ENCODE assay signal across 2 cellular contexts in the genomic region with DNA sequence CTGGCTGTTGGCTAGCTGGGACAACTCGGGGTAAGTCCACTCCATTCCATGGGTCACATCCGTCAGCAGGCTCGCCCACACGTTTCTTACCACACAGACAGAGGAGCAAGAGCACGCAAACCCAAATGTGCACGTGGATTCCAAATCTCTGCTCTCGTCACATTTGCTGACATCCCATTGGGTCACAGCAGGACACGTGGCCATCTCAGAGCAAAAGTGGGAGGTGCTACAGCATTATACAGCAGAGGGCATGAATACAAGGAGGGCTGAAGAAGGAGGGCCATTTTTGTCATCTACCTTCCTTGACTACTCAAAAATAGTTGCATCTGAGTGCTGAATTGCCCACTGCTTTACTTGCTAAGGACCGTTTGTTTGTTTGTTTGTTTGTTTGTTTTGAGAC.
A peak's percentile ranks its signal among the peaks of the same experiment; 100 is the strongest.
TF ChIP-seq lines count a peak whose summit lies in the region.

No MANE protein-coding gene starts in this region.

TF ChIP-seq in HepG2, 621 proteins besides CTCF, POLR2A, EP300 and RAD21:
- TF ChIP-seq, protein P1, sequence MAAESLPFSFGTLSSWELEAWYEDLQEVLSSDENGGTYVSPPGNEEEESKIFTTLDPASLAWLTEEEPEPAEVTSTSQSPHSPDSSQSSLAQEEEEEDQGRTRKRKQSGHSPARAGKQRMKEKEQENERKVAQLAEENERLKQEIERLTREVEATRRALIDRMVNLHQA (CRISPR knock-in tag; IDR thresholded peaks at IDR 0.05), result no peak
- TF ChIP-seq, protein P2, sequence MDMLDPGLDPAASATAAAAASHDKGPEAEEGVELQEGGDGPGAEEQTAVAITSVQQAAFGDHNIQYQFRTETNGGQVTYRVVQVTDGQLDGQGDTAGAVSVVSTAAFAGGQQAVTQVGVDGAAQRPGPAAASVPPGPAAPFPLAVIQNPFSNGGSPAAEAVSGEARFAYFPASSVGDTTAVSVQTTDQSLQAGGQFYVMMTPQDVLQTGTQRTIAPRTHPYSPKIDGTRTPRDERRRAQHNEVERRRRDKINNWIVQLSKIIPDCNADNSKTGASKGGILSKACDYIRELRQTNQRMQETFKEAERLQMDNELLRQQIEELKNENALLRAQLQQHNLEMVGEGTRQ (IDR thresholded peaks at IDR 0.05; ENCODE audit: low read depth, low read length), result peak; percentile 24; the same call in 1 of the 2 replicates
- TF ChIP-seq, protein P2 (CRISPR knock-in tag; IDR thresholded peaks at IDR 0.05; ENCODE audit: borderline replicate concordance), result 0 out of 2 replicates have a peak, but pooled peaks have one; percentile 18

TF ChIP-seq in GM12878, 131 proteins besides CTCF, POLR2A, EP300 and RAD21:
- TF ChIP-seq, protein P3, sequence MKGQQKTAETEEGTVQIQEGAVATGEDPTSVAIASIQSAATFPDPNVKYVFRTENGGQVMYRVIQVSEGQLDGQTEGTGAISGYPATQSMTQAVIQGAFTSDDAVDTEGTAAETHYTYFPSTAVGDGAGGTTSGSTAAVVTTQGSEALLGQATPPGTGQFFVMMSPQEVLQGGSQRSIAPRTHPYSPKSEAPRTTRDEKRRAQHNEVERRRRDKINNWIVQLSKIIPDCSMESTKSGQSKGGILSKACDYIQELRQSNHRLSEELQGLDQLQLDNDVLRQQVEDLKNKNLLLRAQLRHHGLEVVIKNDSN (IDR thresholded peaks at IDR 0.05; ENCODE audit: borderline replicate concordance, extremely low read length, insufficient read depth, low read depth, low read length), result peak; percentile 57
- TF ChIP-seq NFXL1 (IDR thresholded peaks at IDR 0.05; ENCODE audit: borderline replicate concordance), result no peak
TF ChIP-seq in GM12878: peak in this region for 1.
